In genomic region chr15:83657549-83657948, GRCh38 we compare ENCODE assay signal across 13 cellular contexts. TPM values are rescaled to one million over a fixed set of nuclear protein-coding genes. Genes with fewer than 3 reads are reported as not detected.
A peak's percentile ranks its signal among the peaks of the same experiment; 100 is the strongest.
DNase-seq lines count a peak whose midpoint lies in the region; ATAC-seq, FAIRE-seq and TF ChIP-seq lines count a peak whose summit lies in the region.
"Had no signal": no experiment of that assay in that cellular context is flagged by ENCODE, and none has a peak within 500 bp of the region (broad histone marks: within the 10 kb centered on the region; RNA-seq: fewer than 3 reads in every experiment).

No MANE protein-coding gene starts in this region.

- H3K79me2 ChIP-seq in HepG2 (ENCODE audit: insufficient read depth, low read length): no peaks in the 10 kb centered on the region

- peak overlapping the region; percentile 48 for H3K4me2 ChIP-seq in HepG2 (ENCODE audit: low read depth, low read length)
- H3K4me2 ChIP-seq: BLaER1 had no signal

- H3K9ac ChIP-seq in HepG2 (ENCODE audit: insufficient read depth, low read depth, low read length): no peak overlapping the region
- H3K9ac ChIP-seq: BLaER1 had no signal

- WGBS in HepG2 (ENCODE audit: low lambda C conversion rate): 66% methylated on average over 4 of the region's 4 CpGs
- 86 to 92% (median 91%) methylated on average over 4 of the region's 4 CpGs for WGBS in psoas muscle, 3 donors

- no peak overlapping the region for H3K4me3 ChIP-seq in BE2C (ENCODE audit: low read depth, low read length)
- no peak overlapping the region for H3K4me3 ChIP-seq in HFF-Myc (replicated peaks; ENCODE audit: low read depth, low read length)
- H3K4me3 ChIP-seq in HepG2 (replicated peaks in 1 of 3; ENCODE audit: insufficient read depth in 1 of 3, low read depth in 2 of 3, low read length in 3 of 3): no peak overlapping the region
- H3K4me3 ChIP-seq in coronary artery: no peak overlapping the region
- H3K4me3 ChIP-seq in psoas muscle: no peak overlapping the region
- no peak overlapping the region for H3K4me3 ChIP-seq in CD8-positive, alpha-beta memory T cell (ENCODE audit: low read length)
- H3K4me3 ChIP-seq: BLaER1, SK-N-MC had no signal

- no peak overlapping the region for H3K4me3 Mint-ChIP-seq in chondrocyte (ENCODE audit: unreplicated experiment)
- H3K4me3 Mint-ChIP-seq in CD8-positive, alpha-beta memory T cell: no peak overlapping the region
- H3K4me3 Mint-ChIP-seq: activated T-helper 1 cell treated with anti-CD3 and anti-CD28 coated beads, Interleukin-12 subunit alpha, Interleukin-12 subunit beta, Interleukin-2, Interleukin-4 antibody, amounts not matched to agents 30 ng/mL and 10 ng/mL and 1 ng/mL, durations not matched to agents 14 hours and 24 hours and 36 hours had no signal

- no peak for TF ChIP-seq RAD21 in HepG2 (CRISPR knock-in tag; IDR thresholded peaks at IDR 0.05)

- DNase-seq in BE2C: no peak
- DNase-seq in HFF-Myc (ENCODE audit: extremely low read depth, low read depth): no peak
- DNase-seq in chondrocyte (ENCODE audit: low spot score): no peak
- DNase-seq in HepG2 (ENCODE audit: low spot score): no peak
- no peak for DNase-seq in coronary artery (ENCODE audit: low spot score)
- DNase-seq in psoas muscle: no peak
- no peak for DNase-seq in CD8-positive, alpha-beta memory T cell
- DNase-seq: NCI-H446 treated with DMSO at 0.1 percent for 48 hours, substantia nigra had no signal

- ATAC-seq in HepG2 (no peak), psoas muscle (no peak), HG02642 (IDR thresholded peaks at IDR 0.05; ENCODE audit: poor library complexity, unreplicated experiment) (no peak)

- H2AFZ ChIP-seq in HepG2 (ENCODE audit: low read length): no peak overlapping the region

- intact Hi-C loops in HepG2 (cut with micrococcal nuclease; ENCODE audit: unreplicated experiment): no loop called here
- intact Hi-C loops in psoas muscle (cut with DNase I): no loop called here

- POLR2A ChIA-PET in HepG2 (lab: Yijun Ruan, JAX): no interaction called here
- POLR2A ChIA-PET in CD8-positive, alpha-beta memory T cell (lab: Charles Lee): no interaction called here

- peaks cover 47% of the 10 kb centered on the region for H3K27me3 Mint-ChIP-seq in chondrocyte (ENCODE audit: low read depth)
- H3K27me3 Mint-ChIP-seq in CD8-positive, alpha-beta memory T cell: peaks cover 10 to 14% of the 10 kb centered on the region in 2 donors

- H3K27me3 ChIP-seq in BE2C: peaks cover 27% of the 10 kb centered on the region
- peaks cover 0 to 7% of the 10 kb centered on the region in 2 experiments; a peak in 2 of 5 replicates for H3K27me3 ChIP-seq in HepG2 (ENCODE audit: control insufficient read depth in 1 of 2, insufficient read depth in 2 of 2, low read length in 2 of 2)
- peaks cover 0 to 35% (median 10%) of the 10 kb centered on the region in 3 donors for H3K27me3 ChIP-seq in psoas muscle (ENCODE audit: insufficient read depth in 3 of 3, low read length in 2 of 3)
- peaks cover 3% of the 10 kb centered on the region for H3K27me3 ChIP-seq in CD8-positive, alpha-beta memory T cell (ENCODE audit: insufficient read depth, low read length, poor library complexity, severe bottlenecking)
- H3K27me3 ChIP-seq: BLaER1 had no signal

- no TSS peak for BruUV-seq in HepG2 (replicated peaks; lab: Mats Ljungman, UMichigan)

- FAIRE-seq in HepG2 (lab: Jason Lieb, UNC): no peak

- CTCF ChIA-PET in HepG2 (lab: Yijun Ruan, JAX; ENCODE audit: low intra/inter-chr PET ratio, low total read pairs): no interaction called here
- CTCF ChIA-PET in CD8-positive, alpha-beta memory T cell (lab: Charles Lee): interaction anchor here (1.2 kb wide), 1 partner anchor 34 kb away, joined by 4 read pairs; no protein-coding TSS in a partner anchor

- H3K27ac ChIP-seq in HepG2 (ENCODE audit: extremely low read length, insufficient read depth, low read length) (no peak overlapping the region), coronary artery (peak overlapping the region in 1 of 2 donors; percentile 32), psoas muscle (no peak overlapping the region)
- no peak overlapping the region for H3K27ac ChIP-seq in CD8-positive, alpha-beta memory T cell (ENCODE audit: low read depth, low read length)
- H3K27ac ChIP-seq: BLaER1, SK-N-MC had no signal

- H3K9me3 Mint-ChIP-seq in chondrocyte (ENCODE audit: low read depth): no peaks in the 10 kb centered on the region
- peaks cover 0 to 3% (median 2%) of the 10 kb centered on the region in 5 donors for H3K9me3 Mint-ChIP-seq in CD8-positive, alpha-beta memory T cell
- H3K9me3 Mint-ChIP-seq: activated T-helper 1 cell treated with anti-CD3 and anti-CD28 coated beads, Interleukin-12 subunit alpha, Interleukin-12 subunit beta, Interleukin-2, Interleukin-4 antibody, amounts not matched to agents 30 ng/mL and 10 ng/mL and 1 ng/mL, durations not matched to agents 14 hours and 24 hours and 36 hours had no signal

- no peaks in the 10 kb centered on the region for H3K4me1 Mint-ChIP-seq in chondrocyte (ENCODE audit: low read depth)
- H3K4me1 Mint-ChIP-seq in CD8-positive, alpha-beta memory T cell: no peaks in the 10 kb centered on the region

- no peak for TF ChIP-seq POLR2A in HepG2 (IDR thresholded peaks at IDR 0.05; ENCODE audit: insufficient read depth in 1 of 2, low read depth in 2 of 2, low read length in 2 of 2)

- no peaks in the 10 kb centered on the region for H3K36me3 Mint-ChIP-seq in chondrocyte (ENCODE audit: low read depth)
- H3K36me3 Mint-ChIP-seq in CD8-positive, alpha-beta memory T cell: no peaks in the 10 kb centered on the region

- in situ Hi-C loops in HepG2 (cut with HindIII; ENCODE audit: extremely low pct_ligation_motif_present, low pct_unique_long_range_greater_than_20kb): no loop called here

- H3K4me1 ChIP-seq in BE2C (peaks cover 8% of the 10 kb centered on the region), HepG2 (ENCODE audit: insufficient read depth, low read length) (peaks cover 32% of the 10 kb centered on the region), psoas muscle (no peaks in the 10 kb centered on the region)
- no peaks in the 10 kb centered on the region for H3K4me1 ChIP-seq in CD8-positive, alpha-beta memory T cell (ENCODE audit: insufficient read depth, low read length)
- H3K4me1 ChIP-seq: BLaER1 had no signal

- no peaks in the 10 kb centered on the region for H4K20me1 ChIP-seq in HepG2 (ENCODE audit: insufficient read depth, low read length)
- H4K20me1 ChIP-seq: BLaER1 had no signal

- peak; percentile 45 for TF ChIP-seq CTCF in BE2C (IDR thresholded peaks at IDR 0.05; ENCODE audit: low read depth, low read length)
- TF ChIP-seq CTCF in HFF-Myc (IDR thresholded peaks at IDR 0.05; ENCODE audit: low read depth, low read length, missing control alignments): peak; percentile 33
- TF ChIP-seq CTCF in chondrocyte (IDR thresholded peaks at IDR 0.05): peak; percentile 12
- peak; percentile 51 for TF ChIP-seq CTCF in HepG2 (CRISPR knock-in tag; IDR thresholded peaks at IDR 0.05)
- no peak for TF ChIP-seq CTCF in coronary artery (IDR thresholded peaks at IDR 0.05)
- TF ChIP-seq CTCF in psoas muscle (IDR thresholded peaks at IDR 0.05): no peak

- no peak overlapping the region for H3K27ac Mint-ChIP-seq in chondrocyte (ENCODE audit: unreplicated experiment)
- H3K27ac Mint-ChIP-seq in CD8-positive, alpha-beta memory T cell: no peak overlapping the region
- H3K27ac Mint-ChIP-seq: activated T-helper 1 cell treated with anti-CD3 and anti-CD28 coated beads, Interleukin-12 subunit alpha, Interleukin-12 subunit beta, Interleukin-2, Interleukin-4 antibody, amounts not matched to agents 30 ng/mL and 10 ng/mL and 1 ng/mL, durations not matched to agents 14 hours and 24 hours and 36 hours had no signal

- no peak for TF ChIP-seq EP300 in HepG2 (IDR thresholded peaks at IDR 0.05; ENCODE audit: low read depth in 2 of 2, low read length in 2 of 2)
- no peak for TF ChIP-seq EP300 in HepG2 (CRISPR knock-in tag; IDR thresholded peaks at IDR 0.05; ENCODE audit: borderline replicate concordance)

- H3K9me3 ChIP-seq in BE2C: 0 out of 2 replicates have a peak, but pooled peaks cover 2% of the 10 kb centered on the region
- no peaks in the 10 kb centered on the region for H3K9me3 ChIP-seq in HepG2 (ENCODE audit: low read length)
- no peaks in the 10 kb centered on the region for H3K9me3 ChIP-seq in psoas muscle
- no peaks in the 10 kb centered on the region for H3K9me3 ChIP-seq in CD8-positive, alpha-beta memory T cell (ENCODE audit: low read length)

- no peaks in the 10 kb centered on the region for H3K36me3 ChIP-seq in BE2C
- H3K36me3 ChIP-seq in HepG2 (replicated peaks in 1 of 2; ENCODE audit: control insufficient read depth in 1 of 2, insufficient read depth in 2 of 2, low read length in 2 of 2): no peaks in the 10 kb centered on the region
- no peaks in the 10 kb centered on the region for H3K36me3 ChIP-seq in psoas muscle (ENCODE audit: insufficient read depth in 1 of 2, low read depth in 1 of 2)
- H3K36me3 ChIP-seq in CD8-positive, alpha-beta memory T cell (ENCODE audit: insufficient read depth, low read length): no peaks in the 10 kb centered on the region
- H3K36me3 ChIP-seq: BLaER1 had no signal

RNA-seq across cellular contexts. Expression of gene ADAMTSL3, which starts 3.6 kb away (rescaled TPM):
- polyA plus RNA-seq in BE2C (2012; ENCODE audit: insufficient read depth, insufficient read length, low read depth): 0.26 TPM
- total RNA-seq in chondrocyte (0.17 to 0.49 TPM in 2 of 3 replicates, not detected in the other), HepG2 (2016; rRNA removed; fragmentation: Illumina TruSeq; extraction: Trizol) (0.09 TPM in 1 of 2 replicates, not detected in the other), psoas muscle (10 to 100 TPM in 1 of 4 donors, 1 to 10 TPM in 3; 2.1 to 12.8 (median 3.5) TPM)
- total RNA-seq in HepG2 (2016; cell fraction: cytosol; rRNA removed; fragmentation: Illumina TruSeq; extraction: Trizol; ENCODE audit: low read depth): not detected in 2 replicates
- 0.10 and 0.24 TPM in 2 replicates for total RNA-seq in HepG2 (2016; cell fraction: insoluble cytoplasmic fraction; rRNA removed; fragmentation: Illumina TruSeq; extraction: Trizol)
- 0.03 TPM in 1 of 2 replicates, not detected in the other for total RNA-seq in HepG2 (2016; cell fraction: membrane; rRNA removed; fragmentation: Illumina TruSeq; extraction: Trizol)
- 0.16 and 0.19 TPM in 2 replicates for total RNA-seq in HepG2 (2016; cell fraction: nucleus; rRNA removed; fragmentation: Illumina TruSeq; extraction: Trizol)
- polyA plus RNA-seq in HepG2 (2011; rRNA removed) (0.01 and 0.04 TPM in 2 replicates), psoas muscle (under 1 TPM; 0.35 to 0.83 (median 0.77) TPM)
- polyA plus RNA-seq in HepG2 (2011; cell fraction: cytosol; rRNA removed): 0.01 and 0.05 TPM in 2 replicates
- polyA plus RNA-seq in HepG2 (2011; cell fraction: nucleus; rRNA removed): not detected in 2 replicates
- polyA plus RNA-seq in HepG2 (2012): 0.04 and 0.11 TPM in 2 replicates
- 0.02 TPM in 1 of 2 replicates, not detected in the other for polyA plus RNA-seq in HepG2 (2016; cell fraction: cytosol; fragmentation: Illumina TruSeq; extraction: Trizol; ENCODE audit: low read depth)
- polyA plus RNA-seq in HepG2 (2016; cell fraction: insoluble cytoplasmic fraction; fragmentation: Illumina TruSeq; extraction: Trizol; ENCODE audit: low read depth): 0.07 TPM in 1 of 2 replicates, not detected in the other
- polyA plus RNA-seq in HepG2 (2016; cell fraction: membrane; fragmentation: Illumina TruSeq; extraction: Trizol; ENCODE audit: low read depth): 0.13 TPM in 1 of 2 replicates, not detected in the other
- polyA plus RNA-seq in HepG2 (2016; cell fraction: nucleus; fragmentation: Illumina TruSeq; extraction: Trizol; ENCODE audit: insufficient read depth, low read depth): 0.12 TPM in 1 of 2 replicates, not detected in the other
- 0.06 TPM in 1 of 2 replicates, not detected in the other for polyA minus RNA-seq in HepG2 (2011; rRNA and poly(A)+ RNA removed; ENCODE audit: low replicate concordance)
- polyA minus RNA-seq in HepG2 (2011; cell fraction: cytosol; rRNA and poly(A)+ RNA removed): not detected in 2 replicates
- not detected in 2 replicates for polyA minus RNA-seq in HepG2 (2011; cell fraction: nucleus; rRNA and poly(A)+ RNA removed)
- total RNA-seq in CD8-positive, alpha-beta memory T cell: not detected
- not detected for polyA plus RNA-seq in CD8-positive, alpha-beta memory T cell
- total RNA-seq: activated T-helper 1 cell treated with anti-CD3 and anti-CD28 coated beads, Interleukin-12 subunit alpha, Interleukin-12 subunit beta, Interleukin-2, Interleukin-4 antibody, amounts not matched to agents 30 ng/mL and 10 ng/mL and 1 ng/mL, durations not matched to agents 14 hours and 24 hours and 36 hours had no signal

Comparison
In these comparisons a context has a peak if more than half of its experiments do, and no peak if none do; other contexts are left out.
1. CTCF ChIP-seq: peak in BE2C (single experiment), HFF-Myc (single experiment), chondrocyte (single experiment) and HepG2 (single experiment); none in coronary artery (single experiment) and psoas muscle (single experiment).